29 cellular contexts compared by ENCODE assay signal in the genomic region with DNA sequence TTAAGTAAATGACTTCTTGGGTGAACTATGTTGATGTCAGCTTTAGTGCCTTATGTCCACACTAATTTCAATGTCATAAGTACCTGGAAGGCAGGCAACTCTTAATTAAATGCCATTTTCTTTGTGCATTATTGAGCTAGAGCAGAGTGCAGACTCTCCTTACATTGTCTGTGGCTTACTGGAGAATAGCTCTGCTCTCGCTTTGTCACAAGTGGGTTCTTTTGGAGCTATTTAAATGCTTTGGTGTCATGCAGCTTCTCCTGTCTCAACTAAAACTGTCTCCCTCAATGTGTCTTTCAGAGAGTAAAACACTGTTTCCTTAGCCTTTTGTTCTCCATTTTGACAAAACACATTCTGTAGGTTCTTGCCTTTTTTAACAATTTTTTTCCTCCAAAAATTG.
"Had no signal": no experiment of that assay in that cellular context is flagged by ENCODE, and none has a peak within 500 bp of the region (broad histone marks: within the 10 kb centered on the region; RNA-seq: fewer than 3 reads in every experiment).

No MANE protein-coding gene starts in this region.

- H3K4me1 Mint-ChIP-seq: activated naive CD4-positive, alpha-beta T cell treated with anti-CD3 and anti-CD28 coated beads, Interleukin-2, amount 50 U/mL, for 24 hours had no signal

- H3K4me1 ChIP-seq: breast epithelium, colonic mucosa, Peyer's patch, SJCRH30 had no signal

- H3K9me3 Mint-ChIP-seq: activated naive CD4-positive, alpha-beta T cell treated with anti-CD3 and anti-CD28 coated beads, Interleukin-2, amount 50 U/mL, for 24 hours had no signal

- H3K4me3 ChIP-seq: breast epithelium, colonic mucosa, K562, Peyer's patch, SJCRH30 had no signal

- ATAC-seq: activated CD4-positive, CD25-positive, alpha-beta regulatory T cell treated with anti-CD3 and anti-CD28 coated beads, Interleukin-2, amount 50 U/mL, for 24 hours; activated CD8-positive, alpha-beta T cell treated with anti-CD3 and anti-CD28 coated beads, Interleukin-2, amount 10 ng/mL, durations not matched to agents 7 days and 5 days; K562 had no signal

- H3K36me3 Mint-ChIP-seq: activated naive CD4-positive, alpha-beta T cell treated with anti-CD3 and anti-CD28 coated beads, Interleukin-2, amount 50 U/mL, for 24 hours had no signal

- DNase-seq: activated CD4-positive, alpha-beta T cell treated with anti-CD3 and anti-CD28 coated beads for 4 hours; activated CD4-positive, alpha-beta T cell treated with anti-CD3 and anti-CD28 coated beads, Interleukin-2, amount 50 U/mL, for 4 hours; activated CD8-positive, alpha-beta memory T cell treated with anti-CD3 and anti-CD28 coated beads, Interleukin-2, amount 50 U/mL, for 48 hours; activated CD8-positive, alpha-beta T cell treated with anti-CD3 and anti-CD28 coated beads, Interleukin-2, amount 10 ng/mL, durations not matched to agents 7 days and 5 days; activated naive CD4-positive, alpha-beta T cell; activated T-cell treated with anti-CD3 and anti-CD28 coated beads, Interleukin-2, amount 50 U/mL, for 1 hour; aorta; caudate nucleus; colonic mucosa; Karpas-422; MM.1S; NCI-H1105 treated with DMSO at 0.1 percent for 48 hours; NCI-H1694 treated with DMSO at 0.1 percent for 48 hours; NCI-H2029 treated with DMSO at 0.1 percent for 48 hours; NCI-H2171; NCI-H2227 treated with DMSO at 0.1 percent for 48 hours; NCI-H510A; NCI-H82; Peyer's patch; Right ventricle myocardium superior; SJCRH30; SK-N-SH; T-helper 1 cell; WERI-Rb-1 had no signal

- H3K4me3 Mint-ChIP-seq: activated CD8-positive, alpha-beta T cell treated with anti-CD3 and anti-CD28 coated beads, Interleukin-2, amount 10 ng/mL, durations not matched to agents 7 days and 5 days; activated naive CD4-positive, alpha-beta T cell treated with anti-CD3 and anti-CD28 coated beads, Interleukin-2, amount 50 U/mL, for 24 hours had no signal

- H3K36me3 ChIP-seq: breast epithelium, colonic mucosa, Peyer's patch, SJCRH30, WERI-Rb-1 had no signal

- H3K27me3 ChIP-seq: breast epithelium, colonic mucosa, Peyer's patch, SJCRH30 had no signal

- H3K27ac ChIP-seq: breast epithelium, colonic mucosa, Peyer's patch, RWPE1, SJCRH30, WERI-Rb-1 had no signal

- H3K9me3 ChIP-seq: breast epithelium, colonic mucosa, Peyer's patch, SJCRH30, SK-N-SH had no signal

- H3K27ac Mint-ChIP-seq: activated CD8-positive, alpha-beta T cell treated with anti-CD3 and anti-CD28 coated beads, Interleukin-2, amount 10 ng/mL, durations not matched to agents 7 days and 5 days; activated naive CD4-positive, alpha-beta T cell treated with anti-CD3 and anti-CD28 coated beads, Interleukin-2, amount 50 U/mL, for 24 hours had no signal
